Comparison of ENCODE assay signal across 17 cellular contexts in genomic region chr14:53630336-53630735, GRCh38.
DNase-seq lines count a peak whose midpoint lies in the region; ATAC-seq and TF ChIP-seq lines count a peak whose summit lies in the region.
"Had no signal": no experiment of that assay in that cellular context is flagged by ENCODE, and none has a peak within 500 bp of the region (broad histone marks: within the 10 kb centered on the region; RNA-seq: fewer than 3 reads in every experiment).

No MANE protein-coding gene starts in this region.

- no peaks in the 10 kb centered on the region for H3K9me3 Mint-ChIP-seq in GM23338

- H3K36me3 ChIP-seq in GM23338 (ENCODE audit: insufficient read depth), result no peaks in the 10 kb centered on the region
- no peaks in the 10 kb centered on the region for H3K36me3 ChIP-seq in aorta (ENCODE audit: control insufficient read depth in 1 of 2, insufficient read depth in 2 of 2, low read length in 1 of 2)
- H3K36me3 ChIP-seq: adrenal gland; BLaER1 treated with 17β-estradiol and CSF1 and Interleukin-3, amounts not matched to agents 10 nM and 100 nM; colonic mucosa; esophagus muscularis mucosa; SJCRH30 had no signal

- H3K27ac ChIP-seq in GM23338 (ENCODE audit: low read depth) (no peak overlapping the region), aorta (ENCODE audit: low read depth in 1 of 2, low read length in 2 of 2) (no peak overlapping the region)
- H3K27ac ChIP-seq: adrenal gland; BLaER1 treated with 17β-estradiol and CSF1 and Interleukin-3, amounts not matched to agents 10 nM and 100 nM; colonic mucosa; esophagus muscularis mucosa; SJCRH30 had no signal

- no peaks in the 10 kb centered on the region for H3K27me3 Mint-ChIP-seq in GM23338 (ENCODE audit: insufficient read depth, low read depth, poor library complexity)
- H3K27me3 Mint-ChIP-seq: activated CD8-positive, alpha-beta T cell treated with anti-CD3 and anti-CD28 coated beads for 36 hours had no signal

- no peaks in the 10 kb centered on the region for H3F3A ChIP-seq in GM23338 (replicated peaks; ENCODE audit: low read depth)

- H3K4me1 ChIP-seq in GM23338 (ENCODE audit: insufficient read depth) (peaks cover 6% of the 10 kb centered on the region; the same call in 1 of the 2 replicates), aorta (ENCODE audit: control insufficient read depth in 1 of 2, insufficient read depth in 2 of 2, low read length in 2 of 2) (no peaks in the 10 kb centered on the region)
- H3K4me1 ChIP-seq: adrenal gland; BLaER1 treated with 17β-estradiol and CSF1 and Interleukin-3, amounts not matched to agents 10 nM and 100 nM; colonic mucosa had no signal

- DNase-seq in GM23338 (ENCODE audit: low spot score), result no peak
- peak; percentile 21 for DNase-seq in NCI-H1436 (lab: John Stamatoyannopoulos, UW)
- peak; percentile 59 for DNase-seq in NCI-H748 treated with DMSO at 0.1 percent for 48 hours (lab: John Stamatoyannopoulos, UW)
- DNase-seq in kidney glomerular epithelial cell (lab: John Stamatoyannopoulos, UW), result peak; percentile 9
- no peak for DNase-seq in aorta
- DNase-seq: activated CD8-positive, alpha-beta T cell treated with anti-CD3 and anti-CD28 coated beads for 36 hours; adrenal gland; colonic mucosa; hypothalamus; stimulated activated CD4-positive, alpha-beta T cell treated with anti-CD3 and anti-CD28 coated beads, Interleukin-2, amount 100 ng/mL, for 24 hours had no signal

- H3K9me2 ChIP-seq in GM23338 (ENCODE audit: insufficient read depth), result peaks cover 15% of the 10 kb centered on the region

- 37 to 40% methylated on average over 5 of the region's 5 CpGs for WGBS in aorta, 2 donors

- peak overlapping the region; percentile 5; the same call in 1 of the 2 replicates for H2AFZ ChIP-seq in GM23338

- H3K4me1 Mint-ChIP-seq in GM23338, result peaks cover 4% of the 10 kb centered on the region; the same call in 1 of the 3 replicates

- H3K4me3 Mint-ChIP-seq in GM23338, result no peak overlapping the region
- H3K4me3 Mint-ChIP-seq: activated CD8-positive, alpha-beta T cell treated with anti-CD3 and anti-CD28 coated beads for 36 hours; type B pancreatic cell had no signal

- H3K4me2 ChIP-seq in GM23338, result no peak overlapping the region
- H3K4me2 ChIP-seq: BLaER1 treated with 17β-estradiol and CSF1 and Interleukin-3, amounts not matched to agents 10 nM and 100 nM had no signal

- no peak for ATAC-seq in GM23338
- no peak for ATAC-seq in GM18868 (IDR thresholded peaks at IDR 0.05; ENCODE audit: unreplicated experiment)
- ATAC-seq in aorta (ENCODE audit: low FRiP score), result no peak
- ATAC-seq in GM18867 (IDR thresholded peaks at IDR 0.05; ENCODE audit: unreplicated experiment), result no peak
- ATAC-seq in HG02642 (IDR thresholded peaks at IDR 0.05; ENCODE audit: poor library complexity, unreplicated experiment), result no peak
- ATAC-seq: activated CD8-positive, alpha-beta T cell treated with anti-CD3 and anti-CD28 coated beads for 36 hours had no signal

- no peaks in the 10 kb centered on the region for H3K79me2 ChIP-seq in GM23338 (replicated peaks; ENCODE audit: insufficient read depth)

- H4K20me1 ChIP-seq in GM23338 (replicated peaks; ENCODE audit: insufficient read depth), result no peaks in the 10 kb centered on the region
- H4K20me1 ChIP-seq: BLaER1 treated with 17β-estradiol and CSF1 and Interleukin-3, amounts not matched to agents 10 nM and 100 nM had no signal

- intact Hi-C loops in aorta (cut with DNase I), result no loop called here

- no peaks in the 10 kb centered on the region for H3K27me3 ChIP-seq in GM23338 (ENCODE audit: insufficient read depth)
- no peaks in the 10 kb centered on the region for H3K27me3 ChIP-seq in aorta (ENCODE audit: control insufficient read depth in 1 of 2, insufficient read depth in 2 of 2, low read length in 1 of 2)
- H3K27me3 ChIP-seq: adrenal gland; BLaER1 treated with 17β-estradiol and CSF1 and Interleukin-3, amounts not matched to agents 10 nM and 100 nM; colonic mucosa; esophagus muscularis mucosa; SJCRH30 had no signal

- H3K36me3 Mint-ChIP-seq in GM23338 (ENCODE audit: low read depth), result no peaks in the 10 kb centered on the region
- H3K36me3 Mint-ChIP-seq: type B pancreatic cell had no signal

- H3K9me3 ChIP-seq in aorta (ENCODE audit: control insufficient read depth, low read length), result no peaks in the 10 kb centered on the region
- H3K9me3 ChIP-seq: adrenal gland; BLaER1 treated with 17β-estradiol and CSF1 and Interleukin-3, amounts not matched to agents 10 nM and 100 nM; colonic mucosa; esophagus muscularis mucosa; SJCRH30 had no signal

- TF ChIP-seq CTCF in GM23338 (conservative IDR thresholded peaks at IDR 0.05; ENCODE audit: low read depth in 2 of 2), result no peak

- H3K4me3 ChIP-seq in GM23338 (no peak overlapping the region), aorta (ENCODE audit: low read length in 2 of 2) (no peak overlapping the region)
- H3K4me3 ChIP-seq: adrenal gland; BLaER1 treated with 17β-estradiol and CSF1 and Interleukin-3, amounts not matched to agents 10 nM and 100 nM; colonic mucosa; esophagus muscularis mucosa; SJCRH30 had no signal

- no peak overlapping the region for H3K27ac Mint-ChIP-seq in GM23338
- H3K27ac Mint-ChIP-seq: activated CD8-positive, alpha-beta T cell treated with anti-CD3 and anti-CD28 coated beads for 36 hours; type B pancreatic cell had no signal

TF ChIP-seq in GM23338, 12 proteins besides CTCF, POLR2A, EP300 and RAD21:
- TF ChIP-seq POLR2AphosphoS5 (IDR thresholded peaks at IDR 0.05; ENCODE audit: low read depth), result no peak
- TF ChIP-seq JUNB (IDR thresholded peaks at IDR 0.05; ENCODE audit: unreplicated experiment), result no peak
- TF ChIP-seq ZNF114 (CRISPR knock-in tag; IDR thresholded peaks at IDR 0.05), result no peak

Comparison
In these comparisons a context has a peak if more than half of its experiments do, and no peak if none do; other contexts are left out.
1. DNase-seq: peak in NCI-H1436 (single experiment), NCI-H748 treated with DMSO at 0.1 percent for 48 hours (single experiment) and kidney glomerular epithelial cell (single experiment); none in GM23338 (single experiment) and aorta (0 of 2).